ENCODE assay signal across 2 cellular contexts in the genomic region with DNA sequence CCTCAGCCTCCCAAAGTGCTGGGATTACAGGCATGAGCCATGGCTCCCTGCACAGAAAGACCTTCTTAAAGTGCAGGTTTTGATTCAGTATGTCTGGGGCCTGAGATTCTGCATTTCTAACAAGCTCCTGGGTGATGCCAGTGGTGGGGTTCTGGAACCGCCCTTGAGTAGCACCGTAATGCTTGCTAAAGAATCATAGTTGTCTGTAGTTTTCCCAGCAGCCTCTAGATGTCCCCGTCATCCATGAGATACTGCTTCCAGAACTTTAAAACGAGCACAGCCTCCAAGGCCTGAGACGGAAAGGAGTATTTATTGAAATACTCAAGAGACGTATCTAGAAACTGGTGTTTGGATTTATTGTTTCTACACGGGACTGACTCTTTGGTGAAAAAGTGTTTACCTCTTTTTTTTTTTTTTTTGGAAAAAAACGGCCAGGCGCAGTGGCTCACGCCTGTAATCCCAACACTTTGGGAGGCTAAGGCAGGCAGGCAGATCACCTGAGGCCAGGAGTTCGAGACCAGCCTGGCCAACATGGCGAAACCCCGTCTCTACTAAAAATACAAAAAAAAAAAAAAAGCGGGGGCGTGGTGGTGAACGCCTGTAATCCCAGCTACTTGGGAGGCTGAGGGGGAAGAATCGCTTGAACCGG.
A peak's percentile ranks its signal among the peaks of the same experiment; 100 is the strongest.
TF ChIP-seq lines count a peak whose summit lies in the region.

No MANE protein-coding gene starts in this region.

TF ChIP-seq in SK-N-SH, 30 proteins besides CTCF, POLR2A, EP300 and RAD21:
- TF ChIP-seq, protein P1, sequence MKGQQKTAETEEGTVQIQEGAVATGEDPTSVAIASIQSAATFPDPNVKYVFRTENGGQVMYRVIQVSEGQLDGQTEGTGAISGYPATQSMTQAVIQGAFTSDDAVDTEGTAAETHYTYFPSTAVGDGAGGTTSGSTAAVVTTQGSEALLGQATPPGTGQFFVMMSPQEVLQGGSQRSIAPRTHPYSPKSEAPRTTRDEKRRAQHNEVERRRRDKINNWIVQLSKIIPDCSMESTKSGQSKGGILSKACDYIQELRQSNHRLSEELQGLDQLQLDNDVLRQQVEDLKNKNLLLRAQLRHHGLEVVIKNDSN (IDR thresholded peaks at IDR 0.05; ENCODE audit: borderline replicate concordance, low read depth) = no peak
- TF ChIP-seq YY1 (IDR thresholded peaks at IDR 0.05; ENCODE audit: low read depth) = no peak
- no peak for TF ChIP-seq TEAD4 (IDR thresholded peaks at IDR 0.05; ENCODE audit: borderline replicate concordance, insufficient read depth)
- TF ChIP-seq FOXJ3 (CRISPR knock-in tag; IDR thresholded peaks at IDR 0.05) = no peak
- TF ChIP-seq ELF1 (IDR thresholded peaks at IDR 0.05) = no peak
- TF ChIP-seq MXI1 (IDR thresholded peaks at IDR 0.05; ENCODE audit: low read depth, low read length) = 0 out of 2 replicates have a peak, but pooled peaks have one; percentile 24
- TF ChIP-seq TCF12 (IDR thresholded peaks at IDR 0.05) = no peak
- TF ChIP-seq RCOR1 (IDR thresholded peaks at IDR 0.05; ENCODE audit: low read length) = no peak
- peak; percentile 86 for TF ChIP-seq SMC3 (IDR thresholded peaks at IDR 0.05; ENCODE audit: low read depth, low read length)
- no peak for TF ChIP-seq POLR2AphosphoS5 (IDR thresholded peaks at IDR 0.05; ENCODE audit: low read depth, low read length)
- TF ChIP-seq MEF2A (IDR thresholded peaks at IDR 0.05; ENCODE audit: borderline replicate concordance, low read depth) = no peak
- TF ChIP-seq JUND (IDR thresholded peaks at IDR 0.05) = no peak
- no peak for TF ChIP-seq FOXM1 (IDR thresholded peaks at IDR 0.05; ENCODE audit: low read depth)
- TF ChIP-seq SIN3A (IDR thresholded peaks at IDR 0.05; ENCODE audit: borderline replicate concordance, low read depth, low read length) = no peak
- TF ChIP-seq RXRA (IDR thresholded peaks at IDR 0.05; ENCODE audit: borderline replicate concordance, low read depth) = no peak
- no peak for TF ChIP-seq RFX5 (IDR thresholded peaks at IDR 0.05; ENCODE audit: low read length)

TF ChIP-seq in GM12878, 131 proteins besides CTCF, POLR2A, EP300 and RAD21:
- TF ChIP-seq, protein P2, sequence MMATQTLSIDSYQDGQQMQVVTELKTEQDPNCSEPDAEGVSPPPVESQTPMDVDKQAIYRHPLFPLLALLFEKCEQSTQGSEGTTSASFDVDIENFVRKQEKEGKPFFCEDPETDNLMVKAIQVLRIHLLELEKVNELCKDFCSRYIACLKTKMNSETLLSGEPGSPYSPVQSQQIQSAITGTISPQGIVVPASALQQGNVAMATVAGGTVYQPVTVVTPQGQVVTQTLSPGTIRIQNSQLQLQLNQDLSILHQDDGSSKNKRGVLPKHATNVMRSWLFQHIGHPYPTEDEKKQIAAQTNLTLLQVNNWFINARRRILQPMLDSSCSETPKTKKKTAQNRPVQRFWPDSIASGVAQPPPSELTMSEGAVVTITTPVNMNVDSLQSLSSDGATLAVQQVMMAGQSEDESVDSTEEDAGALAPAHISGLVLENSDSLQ (IDR thresholded peaks at IDR 0.05) = no peak
- TF ChIP-seq SMARCA5 (IDR thresholded peaks at IDR 0.05) = no peak
- TF ChIP-seq SMC3 (IDR thresholded peaks at IDR 0.05; ENCODE audit: borderline replicate concordance, low read length) = peak; percentile 66; the same call in 1 of the 2 replicates
- TF ChIP-seq YY1 (IDR thresholded peaks at IDR 0.05; ENCODE audit: low read depth, low read length) = 0 out of 2 replicates have a peak, but pooled peaks have one; percentile 14
